Comparison of ENCODE assay signal across 26 cellular contexts in genomic region chr3:150811984-150812383, GRCh38. TPM values are rescaled to one million over a fixed set of nuclear protein-coding genes. Genes with fewer than 3 reads are reported as not detected.
DNase-seq lines count a peak whose midpoint lies in the region; ATAC-seq, FAIRE-seq and TF ChIP-seq lines count a peak whose summit lies in the region.
"Had no signal": no experiment of that assay in that cellular context is flagged by ENCODE, and none has a peak within 500 bp of the region (broad histone marks: within the 10 kb centered on the region; RNA-seq: fewer than 3 reads in every experiment).

No MANE protein-coding gene starts in this region.

- H4K8ac ChIP-seq in H1 (ENCODE audit: extremely low read depth, insufficient read depth, low read length), result no peak overlapping the region
- H4K8ac ChIP-seq in neuronal stem cell (ENCODE audit: low read depth, low read length), result no peak overlapping the region

- no peak for TF ChIP-seq POLR2A in H1 (IDR thresholded peaks at IDR 0.05; ENCODE audit: control extremely low read depth in 1 of 2, low read depth in 2 of 2, low read length in 2 of 2)
- no peak for TF ChIP-seq POLR2A in transverse colon (IDR thresholded peaks at IDR 0.05)

- H2BK20ac ChIP-seq in H1 (ENCODE audit: low read length), result no peak overlapping the region

- POLR2A ChIA-PET in H1 (lab: Charles Lee; ENCODE audit: partially characterized antibody), result no interaction called here
- POLR2A ChIA-PET in HEK293T (lab: Yijun Ruan, JAX), result no interaction called here

- H2BK12ac ChIP-seq in H1 (ENCODE audit: low read depth, low read length) (no peak overlapping the region), neuronal stem cell (ENCODE audit: low read length) (no peak overlapping the region)

- no peak overlapping the region for H3K56ac ChIP-seq in H1 (replicated peaks; ENCODE audit: insufficient read length, low read depth, low read length)

- intact Hi-C loops in kidney (cut with DNase I), result no loop called here
- intact Hi-C loops in transverse colon (cut with DNase I; ENCODE audit: low total_unique reads), result no loop called here

- H3K9me3 ChIP-seq in H1 (ENCODE audit: insufficient read depth in 2 of 2, low read depth in 1 of 2, low read length in 1 of 2), result no peaks in the 10 kb centered on the region
- no peaks in the 10 kb centered on the region for H3K9me3 ChIP-seq in neuronal stem cell (replicated peaks in 1 of 2; ENCODE audit: control insufficient read depth in 2 of 2, insufficient read depth in 1 of 2, low read depth in 1 of 2, low read length in 2 of 2)
- no peaks in the 10 kb centered on the region for H3K9me3 ChIP-seq in kidney (ENCODE audit: control insufficient read depth in 1 of 2, low read length in 2 of 2)
- H3K9me3 ChIP-seq in transverse colon, result no peaks in the 10 kb centered on the region
- H3K9me3 ChIP-seq: A549; BE2C; BLaER1 treated with 17β-estradiol and CSF1 and Interleukin-3, amounts not matched to agents 10 nM and 100 nM had no signal

- H3K4me3 Mint-ChIP-seq in GM23338, result no peak overlapping the region
- H3K4me3 Mint-ChIP-seq: CD14-positive monocyte; CD4-positive, alpha-beta T cell; CD8-positive, alpha-beta memory T cell had no signal

- H2BK120ac ChIP-seq in H1 (replicated peaks; ENCODE audit: low read depth, low read length) (no peak overlapping the region), neuronal stem cell (ENCODE audit: low read depth, low read length) (no peak overlapping the region)

- H3K36me3 ChIP-seq in GM23338 (ENCODE audit: insufficient read depth), result peaks cover 4% of the 10 kb centered on the region; the same call in 1 of the 2 replicates
- no peaks in the 10 kb centered on the region for H3K36me3 ChIP-seq in H1 (ENCODE audit: control insufficient read depth in 2 of 4, insufficient read depth in 4 of 4, low read length in 3 of 4)
- no peaks in the 10 kb centered on the region for H3K36me3 ChIP-seq in neuronal stem cell (replicated peaks in 1 of 2; ENCODE audit: control insufficient read depth in 2 of 2, insufficient read depth in 2 of 2, low read length in 2 of 2)
- no peaks in the 10 kb centered on the region for H3K36me3 ChIP-seq in kidney (ENCODE audit: control insufficient read depth in 1 of 2, insufficient read depth in 2 of 2, low read length in 2 of 2)
- no peaks in the 10 kb centered on the region for H3K36me3 ChIP-seq in transverse colon
- H3K36me3 ChIP-seq: BE2C; BLaER1 treated with 17β-estradiol and CSF1 and Interleukin-3, amounts not matched to agents 10 nM and 100 nM had no signal

- H3K9me2 ChIP-seq in GM23338 (ENCODE audit: insufficient read depth), result 0 out of 2 replicates have a peak, but pooled peaks cover 6% of the 10 kb centered on the region

- no peaks in the 10 kb centered on the region for H3K27me3 ChIP-seq in GM23338 (ENCODE audit: insufficient read depth)
- no peaks in the 10 kb centered on the region for H3K27me3 ChIP-seq in H1 (replicated peaks in 1 of 4; ENCODE audit: control insufficient read depth in 3 of 4, extremely low read depth in 1 of 4, insufficient read depth in 3 of 4, low read length in 3 of 4)
- no peaks in the 10 kb centered on the region for H3K27me3 ChIP-seq in neuronal stem cell (ENCODE audit: control insufficient read depth in 3 of 3, insufficient read depth in 3 of 3, low read depth in 1 of 3, low read length in 3 of 3)
- no peaks in the 10 kb centered on the region for H3K27me3 ChIP-seq in transverse colon
- H3K27me3 ChIP-seq: BLaER1 treated with 17β-estradiol and CSF1 and Interleukin-3, amounts not matched to agents 10 nM and 100 nM had no signal

- no peak overlapping the region for H3K27ac Mint-ChIP-seq in GM23338
- H3K27ac Mint-ChIP-seq: CD14-positive monocyte; CD4-positive, alpha-beta T cell; CD8-positive, alpha-beta memory T cell had no signal

- in situ Hi-C loops in transverse colon (cut with MboI; ENCODE audit: low pct_ligation_motif_present in 1 of 4, low pct_unique_long_range_greater_than_20kb in 1 of 4, low sequenced_read_pairs in 3 of 4), result no loop called here

- peak overlapping the region; percentile 43; the same call in 1 of the 2 replicates for H3K18ac ChIP-seq in H1 (ENCODE audit: extremely low read depth, low read length)
- no peak overlapping the region for H3K18ac ChIP-seq in neuronal stem cell (ENCODE audit: low read length)

- peaks cover 8% of the 10 kb centered on the region for H3K27me3 Mint-ChIP-seq in GM23338 (ENCODE audit: insufficient read depth, low read depth, poor library complexity)

- no peak overlapping the region for H4K5ac ChIP-seq in H1 (ENCODE audit: insufficient read length, low read depth, low read length)

- H3F3A ChIP-seq in GM23338 (replicated peaks; ENCODE audit: low read depth), result no peaks in the 10 kb centered on the region

- ATAC-seq in GM23338, result no peak
- ATAC-seq in esophagus mucosa, result peak; percentile 55
- ATAC-seq: A549, GM12878 had no signal

- 86% methylated on average over 5 of the region's 5 CpGs; no CpG with 5 or more reads in 1 of the 2 experiments for WGBS in H1 (ENCODE audit: extremely low coverage in 1 of 2, insufficient coverage in 1 of 2, insufficient read length in 1 of 2, insufficient replicate concordance in 2 of 2, low coverage in 1 of 2, low lambda C conversion rate in 2 of 2, missing lambda C conversion rate in 1 of 2), 2 experiments
- no CpG with 5 or more reads among the region's 5 CpGs for WGBS in neuronal stem cell (ENCODE audit: extremely low coverage in 2 of 2, insufficient read length in 2 of 2, insufficient replicate concordance in 1 of 2), 2 donors
- 84 to 100% methylated on average over 1 to 5 of the region's 5 CpGs for WGBS in transverse colon (ENCODE audit: low coverage in 1 of 2), 2 donors

- H3K9me3 Mint-ChIP-seq in GM23338, result no peaks in the 10 kb centered on the region; the same call in 2 of the 3 replicates
- H3K9me3 Mint-ChIP-seq: CD4-positive, alpha-beta T cell had no signal

- no peaks in the 10 kb centered on the region for H3K79me2 ChIP-seq in GM23338 (replicated peaks; ENCODE audit: insufficient read depth)
- H3K79me2 ChIP-seq in H1 (ENCODE audit: control insufficient read depth in 1 of 2, insufficient read depth in 2 of 2, low read length in 2 of 2), result no peaks in the 10 kb centered on the region

- no peak overlapping the region for H3K9ac ChIP-seq in H1 (replicated peaks in 1 of 4; ENCODE audit: extremely low read depth in 1 of 4, low read depth in 3 of 4, low read length in 3 of 4)
- peak overlapping the region; percentile 12 for H3K9ac ChIP-seq in neuronal stem cell (ENCODE audit: low read depth, low read length, poor library complexity)
- no peak overlapping the region for H3K9ac ChIP-seq in kidney (ENCODE audit: low read length in 2 of 2)
- H3K9ac ChIP-seq: BLaER1 treated with 17β-estradiol and CSF1 and Interleukin-3, amounts not matched to agents 10 nM and 100 nM; GM23248 had no signal

- H4K20me1 ChIP-seq in GM23338 (replicated peaks; ENCODE audit: insufficient read depth), result no peaks in the 10 kb centered on the region
- H4K20me1 ChIP-seq in H1 (replicated peaks in 1 of 2; ENCODE audit: control insufficient read depth in 1 of 2, insufficient read depth in 2 of 2, low read length in 2 of 2), result no peaks in the 10 kb centered on the region
- H4K20me1 ChIP-seq: BLaER1 treated with 17β-estradiol and CSF1 and Interleukin-3, amounts not matched to agents 10 nM and 100 nM had no signal

- no peak overlapping the region for H4K91ac ChIP-seq in H1 (replicated peaks; ENCODE audit: insufficient read length, low read length)
- no peak overlapping the region for H4K91ac ChIP-seq in neuronal stem cell (ENCODE audit: low read depth, low read length, poor library complexity)

- H2AK5ac ChIP-seq in H1 (ENCODE audit: low read depth, low read length) (no peak overlapping the region), neuronal stem cell (ENCODE audit: low read depth, low read length) (no peak overlapping the region)

- H3K4me1 Mint-ChIP-seq in GM23338, result peaks cover 19% of the 10 kb centered on the region
- H3K4me1 Mint-ChIP-seq: CD14-positive monocyte; CD8-positive, alpha-beta memory T cell had no signal

- no peak overlapping the region for H2BK5ac ChIP-seq in H1 (ENCODE audit: low read depth, low read length)
- H2BK5ac ChIP-seq in neuronal stem cell (ENCODE audit: low read length), result no peak overlapping the region

- H3K4me2 ChIP-seq in GM23338 (no peak overlapping the region), H1 (ENCODE audit: insufficient read depth in 1 of 2, low read depth in 2 of 2, low read length in 2 of 2) (no peak overlapping the region), neuronal stem cell (ENCODE audit: insufficient read depth, low read length, poor library complexity, severe bottlenecking) (no peak overlapping the region)
- H3K4me2 ChIP-seq: A549; BLaER1 treated with 17β-estradiol and CSF1 and Interleukin-3, amounts not matched to agents 10 nM and 100 nM had no signal

- H3K4ac ChIP-seq in H1 (replicated peaks; ENCODE audit: insufficient read length, low read depth, low read length) (no peak overlapping the region), neuronal stem cell (ENCODE audit: low read length) (no peak overlapping the region)

- H3K4me1 ChIP-seq in GM23338 (ENCODE audit: insufficient read depth) (peaks cover 3% of the 10 kb centered on the region; the same call in 1 of the 2 replicates), H1 (replicated peaks in 1 of 4; ENCODE audit: control insufficient read depth in 3 of 4, insufficient read depth in 4 of 4, low read length in 3 of 4) (peaks cover 0 to under 1% (median 0%) of the 10 kb centered on the region in 4 experiments; a peak in 1 of 7 replicates), neuronal stem cell (ENCODE audit: control insufficient read depth in 2 of 2, insufficient read depth in 1 of 2, low read depth in 1 of 2, low read length in 2 of 2) (no peaks in the 10 kb centered on the region), kidney (ENCODE audit: control insufficient read depth in 1 of 2, insufficient read depth in 1 of 2, low read depth in 1 of 2, low read length in 2 of 2) (no peaks in the 10 kb centered on the region), transverse colon (no peaks in the 10 kb centered on the region)
- H3K4me1 ChIP-seq: A549; BE2C; BLaER1 treated with 17β-estradiol and CSF1 and Interleukin-3, amounts not matched to agents 10 nM and 100 nM had no signal

- no peak overlapping the region for H3K27ac ChIP-seq in GM23338 (ENCODE audit: low read depth)
- no peak overlapping the region for H3K27ac ChIP-seq in H1 (ENCODE audit: low read depth, low read length)
- H3K27ac ChIP-seq in neuronal stem cell (replicated peaks; ENCODE audit: low read length), result no peak overlapping the region
- H3K27ac ChIP-seq in kidney (ENCODE audit: low read depth in 2 of 2, low read length in 2 of 2), result no peak overlapping the region
- H3K27ac ChIP-seq in transverse colon, result no peak overlapping the region
- H3K27ac ChIP-seq: A549; BLaER1 treated with 17β-estradiol and CSF1 and Interleukin-3, amounts not matched to agents 10 nM and 100 nM; GM23248 had no signal

- DNase-seq in GM23338 (ENCODE audit: low spot score) (no peak), H1 (ENCODE audit: low read depth in 1 of 2, low spot score in 2 of 2) (no peak), neuronal stem cell (ENCODE audit: low spot score) (no peak), kidney (no peak), transverse colon (no peak), HEK293T (ENCODE audit: extremely low spot score) (no peak)
- DNase-seq: 8988T; ACHN; AML-193; BE2C; CD4-positive, alpha-beta T cell; CD8-positive, alpha-beta memory T cell; DMS 273 treated with DMSO at 0.1 percent for 48 hours; DMS79; EL; GDM1; GM23248; HCEC 1CT had no signal

- no peak overlapping the region for H3K14ac ChIP-seq in H1 (ENCODE audit: insufficient read length)
- no peak overlapping the region for H3K14ac ChIP-seq in neuronal stem cell (ENCODE audit: low read length)

- peaks cover 7% of the 10 kb centered on the region; the same call in 1 of the 3 replicates for H3K36me3 Mint-ChIP-seq in GM23338 (ENCODE audit: low read depth)
- H3K36me3 Mint-ChIP-seq: CD14-positive monocyte had no signal

- H3K4me3 ChIP-seq in GM23338 (no peak overlapping the region), H1 (ENCODE audit: extremely low read depth in 1 of 4, insufficient read depth in 2 of 4, low read depth in 3 of 4, low read length in 4 of 4) (no peak overlapping the region), neuronal stem cell (ENCODE audit: low read length in 2 of 2) (no peak overlapping the region), kidney (ENCODE audit: low read length in 2 of 2) (no peak overlapping the region), transverse colon (no peak overlapping the region)
- H3K4me3 ChIP-seq: A549; BLaER1 treated with 17β-estradiol and CSF1 and Interleukin-3, amounts not matched to agents 10 nM and 100 nM; GM12878; GM23248 had no signal

- TF ChIP-seq RAD21 in H1 (IDR thresholded peaks at IDR 0.05 in 1 of 2, conservative IDR thresholded peaks at IDR 0.05 in 1 of 2; ENCODE audit: low read depth in 2 of 2, low read length in 2 of 2), result no peak

- H3K23me2 ChIP-seq in H1 (ENCODE audit: low read depth, low read length), result no peaks in the 10 kb centered on the region

- H3K79me1 ChIP-seq in H1 (ENCODE audit: low read depth, low read length) (no peaks in the 10 kb centered on the region), neuronal stem cell (ENCODE audit: low read depth, low read length) (no peaks in the 10 kb centered on the region)

- TF ChIP-seq CTCF in GM23338 (conservative IDR thresholded peaks at IDR 0.05; ENCODE audit: low read depth in 2 of 2) (no peak), H1 (IDR thresholded peaks at IDR 0.05; ENCODE audit: control extremely low read depth in 1 of 3, insufficient read depth in 1 of 3, low read depth in 1 of 3, low read length in 3 of 3) (no peak), kidney (IDR thresholded peaks at IDR 0.05; ENCODE audit: borderline replicate concordance, extremely low read depth, insufficient read depth) (no peak), transverse colon (IDR thresholded peaks at IDR 0.05) (no peak)

- H2BK15ac ChIP-seq in H1 (ENCODE audit: low read length) (peak overlapping the region; percentile 23; the same call in 1 of the 2 replicates), neuronal stem cell (ENCODE audit: low read length) (no peak overlapping the region)

- TF ChIP-seq EP300 in H1 (IDR thresholded peaks at IDR 0.05; ENCODE audit: borderline replicate concordance in 1 of 2, low read depth in 2 of 2, low read length in 2 of 2) (no peak), transverse colon (IDR thresholded peaks at IDR 0.05; ENCODE audit: low read depth) (no peak)

- FAIRE-seq in H1 (lab: Jason Lieb, UNC), result no peak
- no peak for FAIRE-seq in kidney (lab: Jason Lieb, UNC)
- FAIRE-seq: A549, D721Med, GM12878, GM19239, H54 had no signal

- peak overlapping the region; percentile 96 for H2AFZ ChIP-seq in GM23338
- H2AFZ ChIP-seq in H1 (ENCODE audit: low read length), result peak overlapping the region; percentile 6; the same call in 1 of the 2 replicates
- H2AFZ ChIP-seq in neuronal stem cell (ENCODE audit: low read length), result no peak overlapping the region
- H2AFZ ChIP-seq: GM23248 had no signal

- H3K23ac ChIP-seq in H1 (ENCODE audit: insufficient read length) (no peak overlapping the region), neuronal stem cell (ENCODE audit: low read depth, low read length, poor library complexity) (no peak overlapping the region)

- CTCF ChIA-PET in H1 (lab: Charles Lee; ENCODE audit: partially characterized antibody), result interaction anchor here (0.9 to 1.4 kb wide), 4 partner anchors 15 to 53 kb away, joined by 3 to 4 read pairs (median 3); no protein-coding TSS in a partner anchor
- CTCF ChIA-PET in HEK293T (lab: Yijun Ruan, JAX), result no interaction called here

RNA-seq across cellular contexts. Expression of gene SIAH2, which starts 49.0 kb away (rescaled TPM):
- total RNA-seq in GM23338 (2014; rRNA removed; shearing (Covaris generic)), result 15.3 and 28.8 TPM in 2 replicates
- 6.3 and 6.4 TPM in 2 replicates for polyA plus RNA-seq in GM23338 (2016; fragmentation: Nextera tagmentation; extraction: Ambion mirVana)
- total RNA-seq in H1 (2021; fragmentation: NEBNext Ultra II Directional; extraction: Animal tissue kit (Norgen Biotek cat#: 25700)), result 21.8 and 23.9 TPM in 2 replicates
- polyA plus RNA-seq in H1 (2011; rRNA removed), result 34.2 and 56.7 TPM in 2 replicates
- polyA plus RNA-seq in H1 (2011; cell fraction: cytosol; rRNA removed), result 35.7 TPM
- 48.2 TPM for polyA plus RNA-seq in H1 (2011; cell fraction: nucleus; rRNA removed)
- polyA plus RNA-seq in H1 (2012, experiment 1 of 2), result 15.1 to 24.0 TPM (median 20.1 TPM) in 4 replicates
- polyA plus RNA-seq in H1 (2012, experiment 2 of 2), result 19.3 TPM
- polyA plus RNA-seq in H1 (2013, experiment 1 of 2), result 20.2 TPM
- polyA plus RNA-seq in H1 (2013, experiment 2 of 2), result 19.2 TPM
- 46.4 and 70.7 TPM in 2 replicates for polyA minus RNA-seq in H1 (2011; rRNA and poly(A)+ RNA removed)
- polyA minus RNA-seq in H1 (2011; cell fraction: cytosol; rRNA and poly(A)+ RNA removed), result 20.7 TPM
- 12.0 TPM for polyA minus RNA-seq in H1 (2011; cell fraction: nucleus; rRNA and poly(A)+ RNA removed)
- 44.8 TPM for total RNA-seq in esophagus mucosa
- 16.1 TPM for polyA plus RNA-seq in neuronal stem cell (2013, experiment 1 of 2)
- 16.2 TPM for polyA plus RNA-seq in neuronal stem cell (2013, experiment 2 of 2)
- 24.6 TPM for total RNA-seq in kidney
- polyA plus RNA-seq in kidney (ENCODE audit: insufficient read depth, low read depth, low replicate concordance), result 16.9 TPM
- 100 to 1,000 TPM in 1 of 4 donors, 10 to 100 TPM in 3; 24.8 to 102 (median 38.8) TPM for total RNA-seq in transverse colon
